1 cellular context compared by ENCODE assay signal in genomic region chr12:57319678-57320469, GRCh38.
TF ChIP-seq lines count a peak whose summit lies in the region.

No MANE protein-coding gene starts in this region.

TF ChIP-seq in HEK293, 187 proteins besides CTCF, POLR2A, EP300 and RAD21 (continued from another document):
- TF ChIP-seq PRDM6 (tag by site-specific recombination; IDR thresholded peaks at IDR 0.05): peak; percentile 62
- TF ChIP-seq ZNF518A (tag by site-specific recombination; conservative IDR thresholded peaks at IDR 0.05; ENCODE audit: low read depth): no peak
- no peak for TF ChIP-seq KLF1 (tag by site-specific recombination; IDR thresholded peaks at IDR 0.05)
- TF ChIP-seq PRDM4 (tag by site-specific recombination; IDR thresholded peaks at IDR 0.05): peak; percentile 74
- no peak for TF ChIP-seq ZNF621 (tag by site-specific recombination; IDR thresholded peaks at IDR 0.05)
- TF ChIP-seq SP7 (tag by site-specific recombination; IDR thresholded peaks at IDR 0.05): peak; percentile 53; the same call in 1 of the 2 replicates
- TF ChIP-seq ZNF394 (tag by site-specific recombination; IDR thresholded peaks at IDR 0.05; ENCODE audit: borderline replicate concordance): 0 out of 2 replicates have a peak, but pooled peaks have one; percentile 16
- no peak for TF ChIP-seq ZNF239 (tag by site-specific recombination; IDR thresholded peaks at IDR 0.05)
- TF ChIP-seq SCRT2 (tag by site-specific recombination; IDR thresholded peaks at IDR 0.05): no peak
- TF ChIP-seq ZNF433 (tag by site-specific recombination; IDR thresholded peaks at IDR 0.05; ENCODE audit: low read depth): no peak
- no peak for TF ChIP-seq ZNF777 (tag by site-specific recombination; IDR thresholded peaks at IDR 0.05; ENCODE audit: borderline replicate concordance)
- no peak for TF ChIP-seq ZNF514 (tag by site-specific recombination; IDR thresholded peaks at IDR 0.05)
TF ChIP-seq in HEK293: peak in this region for 6.
